ENCODE assay signal across 8 cellular contexts in the genomic region with DNA sequence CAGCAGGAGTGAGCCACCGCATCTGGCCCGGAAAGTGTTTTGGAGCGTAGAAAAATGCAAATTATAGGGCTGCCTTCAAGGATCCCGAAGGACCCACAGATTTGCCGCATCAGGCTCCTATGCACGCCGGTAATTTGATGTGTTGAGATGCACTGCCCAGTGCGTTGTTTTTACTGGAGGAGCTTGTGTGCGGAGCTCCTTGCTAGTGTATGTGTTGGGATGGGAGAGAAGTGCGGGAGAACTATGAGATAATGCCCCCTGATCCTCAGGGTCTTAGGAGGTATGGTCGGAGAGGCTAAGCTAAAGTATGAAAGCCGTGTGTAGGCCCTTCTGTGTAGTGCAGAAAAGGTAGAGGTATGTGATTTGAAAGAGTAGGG. TPM values are rescaled to one million over a fixed set of nuclear protein-coding genes. Genes with fewer than 3 reads are reported as not detected.
DNase-seq lines count a peak whose midpoint lies in the region; ATAC-seq, FAIRE-seq and TF ChIP-seq lines count a peak whose summit lies in the region.

No MANE protein-coding gene starts in this region.

- no peaks in the 10 kb centered on the region for H3K9me3 ChIP-seq in SU-DHL-6 (ENCODE audit: insufficient read depth, low read length)
- no peaks in the 10 kb centered on the region for H3K9me3 ChIP-seq in neural cell (ENCODE audit: low read length)

- H3K79me2 ChIP-seq in SU-DHL-6 (ENCODE audit: insufficient read depth, low read length) (peaks cover 57% of the 10 kb centered on the region), neural cell (replicated peaks; ENCODE audit: insufficient read depth, low read length) (peaks cover 44% of the 10 kb centered on the region)

- no peaks in the 10 kb centered on the region for H3K27me3 Mint-ChIP-seq in effector memory CD8-positive, alpha-beta T cell

- peaks cover 32% of the 10 kb centered on the region for H3K36me3 Mint-ChIP-seq in effector memory CD8-positive, alpha-beta T cell (ENCODE audit: insufficient read depth)

- H2AFZ ChIP-seq in SU-DHL-6 (ENCODE audit: low read depth, low read length, severe bottlenecking) (peak overlapping the region; percentile 94), neural cell (ENCODE audit: low read depth, low read length) (peak overlapping the region; percentile 95)

- no peak for TF ChIP-seq RAD21 in neural cell (conservative IDR thresholded peaks at IDR 0.05)

- TF ChIP-seq CTCF in SU-DHL-6 (IDR thresholded peaks at IDR 0.05; ENCODE audit: insufficient read depth, low read length, poor library complexity, severe bottlenecking) (no peak), neural cell (IDR thresholded peaks at IDR 0.05; ENCODE audit: poor library complexity, severe bottlenecking) (no peak)

- FAIRE-seq in GM18507 (lab: Jason Lieb, UNC) = peak; percentile 31

- no peaks in the 10 kb centered on the region for H3K9me2 ChIP-seq in SU-DHL-6 (replicated peaks; ENCODE audit: insufficient read depth, low read length)
- no peaks in the 10 kb centered on the region for H3K9me2 ChIP-seq in neural cell (ENCODE audit: insufficient read depth, low read length)

- no peaks in the 10 kb centered on the region for H3K9me3 Mint-ChIP-seq in effector memory CD8-positive, alpha-beta T cell

- H3K4me2 ChIP-seq in SU-DHL-6 (ENCODE audit: low read depth, low read length, poor library complexity, severe bottlenecking) = peak overlapping the region; percentile 84
- H3K4me2 ChIP-seq in neural cell (ENCODE audit: low read length) = peak overlapping the region; percentile 40

- H3K27ac Mint-ChIP-seq in effector memory CD8-positive, alpha-beta T cell = peak overlapping the region; percentile 99 to 100

- peaks cover 3% of the 10 kb centered on the region; the same call in 1 of the 2 replicates for H3F3A ChIP-seq in SU-DHL-6 (ENCODE audit: insufficient read depth)
- peaks cover 2% of the 10 kb centered on the region for H3F3A ChIP-seq in neural cell (ENCODE audit: insufficient read depth, low read length, poor library complexity, severe bottlenecking)

- H3K27ac ChIP-seq in SU-DHL-6 (ENCODE audit: low read depth, low read length) = peak overlapping the region; percentile 88
- H3K27ac ChIP-seq in neural cell (ENCODE audit: low read length) = peak overlapping the region; percentile 93

- peaks cover 24 to 54% of the 10 kb centered on the region in 2 donors for H3K4me1 Mint-ChIP-seq in effector memory CD8-positive, alpha-beta T cell (ENCODE audit: low read depth in 2 of 2)

- H3K4me3 Mint-ChIP-seq in effector memory CD8-positive, alpha-beta T cell = peak overlapping the region; percentile 98 to 100

- H4K20me1 ChIP-seq in SU-DHL-6 (ENCODE audit: low read depth, low read length) = 0 out of 2 replicates have a peak, but pooled peaks cover 8% of the 10 kb centered on the region
- no peaks in the 10 kb centered on the region for H4K20me1 ChIP-seq in neural cell (ENCODE audit: insufficient read depth)

- H3K4me3 ChIP-seq in SU-DHL-6 (ENCODE audit: insufficient read depth, low read length, poor library complexity, severe bottlenecking) (peak overlapping the region; percentile 82), neural cell (ENCODE audit: low read length) (peak overlapping the region; percentile 89)

- H3K9ac ChIP-seq in SU-DHL-6 (ENCODE audit: low read length) (peak overlapping the region; percentile 96), neural cell (ENCODE audit: low read length) (peak overlapping the region; percentile 93)

- DNase-seq in AG08395 (ENCODE audit: low spot score) (peak; percentile 15), GM18507 (ENCODE audit: extremely low spot score, insufficient read length, low read depth) (no peak), GF-D8 (lab: John Stamatoyannopoulos, UW) (no peak)
- DNase-seq in effector memory CD8-positive, alpha-beta T cell = peak in 1 of 3 experiments; percentile 4

- no peak for ATAC-seq in effector memory CD8-positive, alpha-beta T cell (replicated peaks)
- ATAC-seq in GM19328 (IDR thresholded peaks at IDR 0.05; ENCODE audit: unreplicated experiment) (no peak), GM18520 (IDR thresholded peaks at IDR 0.05; ENCODE audit: unreplicated experiment) (no peak)

- H3K27me3 ChIP-seq in SU-DHL-6 (ENCODE audit: low read length) (no peaks in the 10 kb centered on the region), neural cell (ENCODE audit: insufficient read depth, low read depth, low read length) (no peaks in the 10 kb centered on the region)

- no peak for TF ChIP-seq EP300 in neural cell (conservative IDR thresholded peaks at IDR 0.05; ENCODE audit: poor library complexity, severe bottlenecking)

- H3K36me3 ChIP-seq in SU-DHL-6 (ENCODE audit: low read length) (no peaks in the 10 kb centered on the region), neural cell (ENCODE audit: insufficient read depth, low read length) (no peaks in the 10 kb centered on the region)

TF ChIP-seq in neural cell, 6 proteins besides CTCF, POLR2A, EP300 and RAD21:
- TF ChIP-seq TAF1 (IDR thresholded peaks at IDR 0.05; ENCODE audit: low read depth) = no peak
- TF ChIP-seq POLR2AphosphoS5 (IDR thresholded peaks at IDR 0.05) = no peak
- TF ChIP-seq EZH2 (IDR thresholded peaks at IDR 0.05; ENCODE audit: borderline replicate concordance, insufficient read depth, low read length, poor library complexity, severe bottlenecking) = no peak
- TF ChIP-seq, protein P1, sequence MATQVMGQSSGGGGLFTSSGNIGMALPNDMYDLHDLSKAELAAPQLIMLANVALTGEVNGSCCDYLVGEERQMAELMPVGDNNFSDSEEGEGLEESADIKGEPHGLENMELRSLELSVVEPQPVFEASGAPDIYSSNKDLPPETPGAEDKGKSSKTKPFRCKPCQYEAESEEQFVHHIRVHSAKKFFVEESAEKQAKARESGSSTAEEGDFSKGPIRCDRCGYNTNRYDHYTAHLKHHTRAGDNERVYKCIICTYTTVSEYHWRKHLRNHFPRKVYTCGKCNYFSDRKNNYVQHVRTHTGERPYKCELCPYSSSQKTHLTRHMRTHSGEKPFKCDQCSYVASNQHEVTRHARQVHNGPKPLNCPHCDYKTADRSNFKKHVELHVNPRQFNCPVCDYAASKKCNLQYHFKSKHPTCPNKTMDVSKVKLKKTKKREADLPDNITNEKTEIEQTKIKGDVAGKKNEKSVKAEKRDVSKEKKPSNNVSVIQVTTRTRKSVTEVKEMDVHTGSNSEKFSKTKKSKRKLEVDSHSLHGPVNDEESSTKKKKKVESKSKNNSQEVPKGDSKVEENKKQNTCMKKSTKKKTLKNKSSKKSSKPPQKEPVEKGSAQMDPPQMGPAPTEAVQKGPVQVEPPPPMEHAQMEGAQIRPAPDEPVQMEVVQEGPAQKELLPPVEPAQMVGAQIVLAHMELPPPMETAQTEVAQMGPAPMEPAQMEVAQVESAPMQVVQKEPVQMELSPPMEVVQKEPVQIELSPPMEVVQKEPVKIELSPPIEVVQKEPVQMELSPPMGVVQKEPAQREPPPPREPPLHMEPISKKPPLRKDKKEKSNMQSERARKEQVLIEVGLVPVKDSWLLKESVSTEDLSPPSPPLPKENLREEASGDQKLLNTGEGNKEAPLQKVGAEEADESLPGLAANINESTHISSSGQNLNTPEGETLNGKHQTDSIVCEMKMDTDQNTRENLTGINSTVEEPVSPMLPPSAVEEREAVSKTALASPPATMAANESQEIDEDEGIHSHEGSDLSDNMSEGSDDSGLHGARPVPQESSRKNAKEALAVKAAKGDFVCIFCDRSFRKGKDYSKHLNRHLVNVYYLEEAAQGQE (IDR thresholded peaks at IDR 0.05; ENCODE audit: borderline replicate concordance) = no peak
- no peak for TF ChIP-seq MXI1 (conservative IDR thresholded peaks at IDR 0.05; ENCODE audit: poor library complexity, severe bottlenecking)
- no peak for TF ChIP-seq SMC3 (conservative IDR thresholded peaks at IDR 0.05; ENCODE audit: poor library complexity)

RNA-seq across cellular contexts. Expression of a gene that starts 1.3 kb away (rescaled TPM):
- 41.3 and 48.8 TPM in 2 replicates for polyA plus RNA-seq in neural cell
- 193 and 253 TPM in 2 replicates for polyA minus RNA-seq in neural cell
